8 cellular contexts compared by ENCODE assay signal in genomic region chrX:7586126-7586525, GRCh38.
A peak's percentile ranks its signal among the peaks of the same experiment; 100 is the strongest.
DNase-seq lines count a peak whose midpoint lies in the region; ATAC-seq and TF ChIP-seq lines count a peak whose summit lies in the region.

No MANE protein-coding gene starts in this region.

- no peaks in the 10 kb centered on the region for H3K27me3 ChIP-seq in NT2/D1 (ENCODE audit: insufficient read depth, insufficient read length)

- H3K27ac Mint-ChIP-seq in activated T-helper 1 cell treated with anti-CD3 and anti-CD28 coated beads, Interleukin-12 subunit alpha, Interleukin-12 subunit beta, Interleukin-2, Interleukin-4 antibody, amounts not matched to agents 30 ng/mL and 10 ng/mL and 1 ng/mL, durations not matched to agents 14 hours and 24 hours and 36 hours = no peak overlapping the region

- no peaks in the 10 kb centered on the region for H3K36me3 ChIP-seq in NT2/D1 (ENCODE audit: insufficient read depth, insufficient read length, low read length)

- no peaks in the 10 kb centered on the region for H3K4me1 Mint-ChIP-seq in activated T-helper 1 cell treated with anti-CD3 and anti-CD28 coated beads, Interleukin-12 subunit alpha, Interleukin-12 subunit beta, Interleukin-2, Interleukin-4 antibody, amounts not matched to agents 30 ng/mL and 10 ng/mL and 1 ng/mL, durations not matched to agents 14 hours and 24 hours and 36 hours (ENCODE audit: low read depth)

- no peak overlapping the region for H3K4me3 Mint-ChIP-seq in activated T-helper 1 cell treated with anti-CD3 and anti-CD28 coated beads, Interleukin-12 subunit alpha, Interleukin-12 subunit beta, Interleukin-2, Interleukin-4 antibody, amounts not matched to agents 30 ng/mL and 10 ng/mL and 1 ng/mL, durations not matched to agents 14 hours and 24 hours and 36 hours

- H3K27me3 Mint-ChIP-seq in activated T-helper 1 cell treated with anti-CD3 and anti-CD28 coated beads, Interleukin-12 subunit alpha, Interleukin-12 subunit beta, Interleukin-2, Interleukin-4 antibody, amounts not matched to agents 30 ng/mL and 10 ng/mL and 1 ng/mL, durations not matched to agents 14 hours and 24 hours and 36 hours (ENCODE audit: insufficient read depth) = no peaks in the 10 kb centered on the region

- DNase-seq in CD1c-positive myeloid dendritic cell (ENCODE audit: extremely low spot score) (peak; percentile 2), NT2/D1 (ENCODE audit: low read depth, low spot score) (peak; percentile 15), fibroblast of villous mesenchyme (ENCODE audit: low read depth) (peak; percentile 35), T-helper 1 cell (no peak), sciatic nerve (ENCODE audit: low spot score) (no peak)
- no peak for DNase-seq in activated T-helper 1 cell treated with anti-CD3 and anti-CD28 coated beads, Interleukin-12 subunit alpha, Interleukin-12 subunit beta, Interleukin-2, Interleukin-4 antibody, amounts not matched to agents 30 ng/mL and 10 ng/mL and 1 ng/mL, durations not matched to agents 14 hours and 24 hours and 36 hours (ENCODE audit: low spot score)

- no peak overlapping the region for H3K4me3 ChIP-seq in NT2/D1 (ENCODE audit: insufficient read length, low read depth)
- no peak overlapping the region for H3K4me3 ChIP-seq in fibroblast of villous mesenchyme (ENCODE audit: low read depth, low read length)

- ATAC-seq in GM19351 (IDR thresholded peaks at IDR 0.05; ENCODE audit: unreplicated experiment) = peak; percentile 94
- ATAC-seq in GM19035 (IDR thresholded peaks at IDR 0.05; ENCODE audit: unreplicated experiment) = no peak
- no peak for ATAC-seq in sciatic nerve

- no peaks in the 10 kb centered on the region for H3K36me3 Mint-ChIP-seq in activated T-helper 1 cell treated with anti-CD3 and anti-CD28 coated beads, Interleukin-12 subunit alpha, Interleukin-12 subunit beta, Interleukin-2, Interleukin-4 antibody, amounts not matched to agents 30 ng/mL and 10 ng/mL and 1 ng/mL, durations not matched to agents 14 hours and 24 hours and 36 hours (ENCODE audit: low read depth)

- H3K4me1 ChIP-seq in NT2/D1 (ENCODE audit: insufficient read depth, insufficient read length) = no peaks in the 10 kb centered on the region

- no peaks in the 10 kb centered on the region for H3K9me3 ChIP-seq in NT2/D1 (ENCODE audit: insufficient read depth, low read length)

- peak; percentile 55 for TF ChIP-seq CTCF in fibroblast of villous mesenchyme (IDR thresholded peaks at IDR 0.05; ENCODE audit: insufficient read depth, low read depth, low read length)

- intact Hi-C loops in activated T-helper 1 cell treated with anti-CD3 and anti-CD28 coated beads, Interleukin-12 subunit alpha, Interleukin-12 subunit beta, Interleukin-2, Interleukin-4 antibody, amounts not matched to agents 30 ng/mL and 10 ng/mL and 1 ng/mL, durations not matched to agents 14 hours and 24 hours and 36 hours (cut with micrococcal nuclease) = no loop called here
- intact Hi-C loops in sciatic nerve (cut with DNase I) = no loop called here

- H3K9me3 Mint-ChIP-seq in activated T-helper 1 cell treated with anti-CD3 and anti-CD28 coated beads, Interleukin-12 subunit alpha, Interleukin-12 subunit beta, Interleukin-2, Interleukin-4 antibody, amounts not matched to agents 30 ng/mL and 10 ng/mL and 1 ng/mL, durations not matched to agents 14 hours and 24 hours and 36 hours = no peaks in the 10 kb centered on the region

- no peak overlapping the region for H3K9ac ChIP-seq in NT2/D1 (ENCODE audit: insufficient read length, low read depth)

Comparison
In these comparisons a context has a peak if more than half of its experiments do, and no peak if none do; other contexts are left out.
1. DNase-seq: peak in CD1c-positive myeloid dendritic cell (single experiment), NT2/D1 (single experiment) and fibroblast of villous mesenchyme (single experiment); none in T-helper 1 cell (0 of 5), activated T-helper 1 cell treated with anti-CD3 and anti-CD28 coated beads, Interleukin-12 subunit alpha, Interleukin-12 subunit beta, Interleukin-2, Interleukin-4 antibody, amounts not matched to agents 30 ng/mL and 10 ng/mL and 1 ng/mL, durations not matched to agents 14 hours and 24 hours and 36 hours (single experiment) and sciatic nerve (single experiment).